In the genomic region with DNA sequence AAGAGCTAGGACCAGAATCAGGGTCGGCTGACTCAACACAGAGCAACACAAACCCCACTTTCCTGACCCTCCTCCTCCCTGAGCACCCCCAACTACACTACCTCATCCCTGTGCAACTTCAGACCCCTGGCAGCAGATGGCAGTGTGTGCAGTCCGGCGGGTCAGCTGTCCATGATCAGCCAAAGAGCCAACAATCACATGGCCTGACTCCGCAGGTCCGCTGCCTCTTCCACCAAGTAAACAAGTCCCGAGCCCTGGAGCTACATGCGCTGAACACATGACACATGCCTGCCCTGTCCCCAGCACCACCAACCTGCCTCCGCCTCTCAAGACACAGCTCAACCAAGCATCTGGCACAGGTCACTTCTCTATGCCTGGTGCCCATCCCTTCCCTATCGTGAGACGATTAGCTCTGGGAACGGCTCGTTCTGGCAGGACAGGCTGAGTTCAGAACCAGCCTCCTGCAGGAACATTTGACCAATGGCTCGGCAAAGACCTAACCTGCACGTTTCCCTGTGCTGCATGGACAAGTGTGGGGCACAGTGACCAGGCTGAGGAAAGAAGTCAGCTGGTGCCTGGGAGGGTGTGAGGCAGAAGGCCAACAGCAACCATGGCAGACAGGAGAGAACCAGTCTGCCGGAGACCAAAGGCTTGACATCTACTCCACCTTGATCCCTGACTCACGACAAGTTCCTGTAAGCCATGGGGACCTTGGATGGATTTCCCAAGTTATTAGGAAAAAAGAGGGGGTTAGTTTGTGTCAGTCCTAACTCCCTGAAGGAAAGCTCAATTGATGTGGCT, we compare ENCODE assay signal across 1 cellular context.
A peak's percentile ranks its signal among the peaks of the same experiment; 100 is the strongest.
TF ChIP-seq lines count a peak whose summit lies in the region.

No MANE protein-coding gene starts in this region.

TF ChIP-seq in K562, 482 proteins besides CTCF, POLR2A, EP300 and RAD21 (continued from another document and continues in another):
- TF ChIP-seq RAD51 (IDR thresholded peaks at IDR 0.05; ENCODE audit: borderline replicate concordance, low read depth), result peak; percentile 68; the same call in 1 of the 2 replicates
- TF ChIP-seq, protein P1, sequence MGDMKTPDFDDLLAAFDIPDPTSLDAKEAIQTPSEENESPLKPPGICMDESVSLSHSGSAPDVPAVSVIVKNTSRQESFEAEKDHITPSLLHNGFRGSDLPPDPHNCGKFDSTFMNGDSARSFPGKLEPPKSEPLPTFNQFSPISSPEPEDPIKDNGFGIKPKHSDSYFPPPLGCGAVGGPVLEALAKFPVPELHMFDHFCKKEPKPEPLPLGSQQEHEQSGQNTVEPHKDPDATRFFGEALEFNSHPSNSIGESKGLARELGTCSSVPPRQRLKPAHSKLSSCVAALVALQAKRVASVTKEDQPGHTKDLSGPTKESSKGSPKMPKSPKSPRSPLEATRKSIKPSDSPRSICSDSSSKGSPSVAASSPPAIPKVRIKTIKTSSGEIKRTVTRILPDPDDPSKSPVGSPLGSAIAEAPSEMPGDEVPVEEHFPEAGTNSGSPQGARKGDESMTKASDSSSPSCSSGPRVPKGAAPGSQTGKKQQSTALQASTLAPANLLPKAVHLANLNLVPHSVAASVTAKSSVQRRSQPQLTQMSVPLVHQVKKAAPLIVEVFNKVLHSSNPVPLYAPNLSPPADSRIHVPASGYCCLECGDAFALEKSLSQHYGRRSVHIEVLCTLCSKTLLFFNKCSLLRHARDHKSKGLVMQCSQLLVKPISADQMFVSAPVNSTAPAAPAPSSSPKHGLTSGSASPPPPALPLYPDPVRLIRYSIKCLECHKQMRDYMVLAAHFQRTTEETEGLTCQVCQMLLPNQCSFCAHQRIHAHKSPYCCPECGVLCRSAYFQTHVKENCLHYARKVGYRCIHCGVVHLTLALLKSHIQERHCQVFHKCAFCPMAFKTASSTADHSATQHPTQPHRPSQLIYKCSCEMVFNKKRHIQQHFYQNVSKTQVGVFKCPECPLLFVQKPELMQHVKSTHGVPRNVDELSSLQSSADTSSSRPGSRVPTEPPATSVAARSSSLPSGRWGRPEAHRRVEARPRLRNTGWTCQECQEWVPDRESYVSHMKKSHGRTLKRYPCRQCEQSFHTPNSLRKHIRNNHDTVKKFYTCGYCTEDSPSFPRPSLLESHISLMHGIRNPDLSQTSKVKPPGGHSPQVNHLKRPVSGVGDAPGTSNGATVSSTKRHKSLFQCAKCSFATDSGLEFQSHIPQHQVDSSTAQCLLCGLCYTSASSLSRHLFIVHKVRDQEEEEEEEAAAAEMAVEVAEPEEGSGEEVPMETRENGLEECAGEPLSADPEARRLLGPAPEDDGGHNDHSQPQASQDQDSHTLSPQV (IDR thresholded peaks at IDR 0.05), result peak; percentile 86
- TF ChIP-seq TOE1 (IDR thresholded peaks at IDR 0.05; ENCODE audit: borderline replicate concordance), result peak; percentile 58; the same call in 1 of the 2 replicates
- TF ChIP-seq TOE1 (CRISPR knock-in tag; IDR thresholded peaks at IDR 0.05; ENCODE audit: borderline replicate concordance, low read depth), result no peak
- no peak for TF ChIP-seq NFRKB (IDR thresholded peaks at IDR 0.05; ENCODE audit: low read depth)
- no peak for TF ChIP-seq SNIP1 (IDR thresholded peaks at IDR 0.05; ENCODE audit: low read depth)
- TF ChIP-seq ELF4 (CRISPR knock-in tag; IDR thresholded peaks at IDR 0.05), result peak; percentile 77; the same call in 1 of the 2 replicates
- TF ChIP-seq, protein P2, sequence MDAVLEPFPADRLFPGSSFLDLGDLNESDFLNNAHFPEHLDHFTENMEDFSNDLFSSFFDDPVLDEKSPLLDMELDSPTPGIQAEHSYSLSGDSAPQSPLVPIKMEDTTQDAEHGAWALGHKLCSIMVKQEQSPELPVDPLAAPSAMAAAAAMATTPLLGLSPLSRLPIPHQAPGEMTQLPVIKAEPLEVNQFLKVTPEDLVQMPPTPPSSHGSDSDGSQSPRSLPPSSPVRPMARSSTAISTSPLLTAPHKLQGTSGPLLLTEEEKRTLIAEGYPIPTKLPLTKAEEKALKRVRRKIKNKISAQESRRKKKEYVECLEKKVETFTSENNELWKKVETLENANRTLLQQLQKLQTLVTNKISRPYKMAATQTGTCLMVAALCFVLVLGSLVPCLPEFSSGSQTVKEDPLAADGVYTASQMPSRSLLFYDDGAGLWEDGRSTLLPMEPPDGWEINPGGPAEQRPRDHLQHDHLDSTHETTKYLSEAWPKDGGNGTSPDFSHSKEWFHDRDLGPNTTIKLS (IDR thresholded peaks at IDR 0.05; ENCODE audit: borderline replicate concordance, low read depth), result peak; percentile 20; the same call in 1 of the 2 replicates
- TF ChIP-seq SMARCA5 (IDR thresholded peaks at IDR 0.05), result peak; percentile 61; the same call in 1 of the 2 replicates
- no peak for TF ChIP-seq KLF16 (IDR thresholded peaks at IDR 0.05)
- TF ChIP-seq, protein P3, sequence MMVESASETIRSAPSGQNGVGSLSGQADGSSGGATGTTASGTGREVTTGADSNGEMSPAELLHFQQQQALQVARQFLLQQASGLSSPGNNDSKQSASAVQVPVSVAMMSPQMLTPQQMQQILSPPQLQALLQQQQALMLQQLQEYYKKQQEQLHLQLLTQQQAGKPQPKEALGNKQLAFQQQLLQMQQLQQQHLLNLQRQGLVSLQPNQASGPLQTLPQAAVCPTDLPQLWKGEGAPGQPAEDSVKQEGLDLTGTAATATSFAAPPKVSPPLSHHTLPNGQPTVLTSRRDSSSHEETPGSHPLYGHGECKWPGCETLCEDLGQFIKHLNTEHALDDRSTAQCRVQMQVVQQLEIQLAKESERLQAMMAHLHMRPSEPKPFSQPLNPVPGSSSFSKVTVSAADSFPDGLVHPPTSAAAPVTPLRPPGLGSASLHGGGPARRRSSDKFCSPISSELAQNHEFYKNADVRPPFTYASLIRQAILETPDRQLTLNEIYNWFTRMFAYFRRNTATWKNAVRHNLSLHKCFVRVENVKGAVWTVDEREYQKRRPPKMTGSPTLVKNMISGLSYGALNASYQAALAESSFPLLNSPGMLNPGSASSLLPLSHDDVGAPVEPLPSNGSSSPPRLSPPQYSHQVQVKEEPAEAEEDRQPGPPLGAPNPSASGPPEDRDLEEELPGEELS (CRISPR knock-in tag; IDR thresholded peaks at IDR 0.05; ENCODE audit: borderline replicate concordance), result no peak
- peak in 1 of 2 experiments; percentile 29; a peak in 1 of 4 replicates for TF ChIP-seq RCOR1 (IDR thresholded peaks at IDR 0.05; ENCODE audit: borderline replicate concordance in 1 of 2, low read depth in 2 of 2, low read length in 2 of 2)
- peak; percentile 81 for TF ChIP-seq ZNF263 (CRISPR knock-in tag; IDR thresholded peaks at IDR 0.05; ENCODE audit: borderline replicate concordance)
- TF ChIP-seq, protein P4, sequence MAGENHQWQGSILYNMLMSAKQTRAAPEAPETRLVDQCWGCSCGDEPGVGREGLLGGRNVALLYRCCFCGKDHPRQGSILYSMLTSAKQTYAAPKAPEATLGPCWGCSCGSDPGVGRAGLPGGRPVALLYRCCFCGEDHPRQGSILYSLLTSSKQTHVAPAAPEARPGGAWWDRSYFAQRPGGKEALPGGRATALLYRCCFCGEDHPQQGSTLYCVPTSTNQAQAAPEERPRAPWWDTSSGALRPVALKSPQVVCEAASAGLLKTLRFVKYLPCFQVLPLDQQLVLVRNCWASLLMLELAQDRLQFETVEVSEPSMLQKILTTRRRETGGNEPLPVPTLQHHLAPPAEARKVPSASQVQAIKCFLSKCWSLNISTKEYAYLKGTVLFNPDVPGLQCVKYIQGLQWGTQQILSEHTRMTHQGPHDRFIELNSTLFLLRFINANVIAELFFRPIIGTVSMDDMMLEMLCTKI (IDR thresholded peaks at IDR 0.05; ENCODE audit: partially characterized antibody), result no peak
- no peak for TF ChIP-seq ZNF347 (CRISPR knock-in tag; IDR thresholded peaks at IDR 0.05; ENCODE audit: low read depth)
- TF ChIP-seq EHMT2 (IDR thresholded peaks at IDR 0.05), result 0 out of 2 replicates have a peak, but pooled peaks have one; percentile 19
- TF ChIP-seq TRIM24 (IDR thresholded peaks at IDR 0.05), result peak in 1 of 2 experiments; percentile 40; a peak in 2 of 4 replicates
- peak; percentile 46 to 48; a peak in 2 of 4 replicates for TF ChIP-seq FOXA3 (CRISPR knock-in tag; conservative IDR thresholded peaks at IDR 0.05 in 1 of 2, IDR thresholded peaks at IDR 0.05 in 1 of 2)
- TF ChIP-seq, protein P5, sequence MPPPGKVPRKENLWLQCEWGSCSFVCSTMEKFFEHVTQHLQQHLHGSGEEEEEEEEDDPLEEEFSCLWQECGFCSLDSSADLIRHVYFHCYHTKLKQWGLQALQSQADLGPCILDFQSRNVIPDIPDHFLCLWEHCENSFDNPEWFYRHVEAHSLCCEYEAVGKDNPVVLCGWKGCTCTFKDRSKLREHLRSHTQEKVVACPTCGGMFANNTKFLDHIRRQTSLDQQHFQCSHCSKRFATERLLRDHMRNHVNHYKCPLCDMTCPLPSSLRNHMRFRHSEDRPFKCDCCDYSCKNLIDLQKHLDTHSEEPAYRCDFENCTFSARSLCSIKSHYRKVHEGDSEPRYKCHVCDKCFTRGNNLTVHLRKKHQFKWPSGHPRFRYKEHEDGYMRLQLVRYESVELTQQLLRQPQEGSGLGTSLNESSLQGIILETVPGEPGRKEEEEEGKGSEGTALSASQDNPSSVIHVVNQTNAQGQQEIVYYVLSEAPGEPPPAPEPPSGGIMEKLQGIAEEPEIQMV (tag; conservative IDR thresholded peaks at IDR 0.05; ENCODE audit: low read depth), result 0 out of 2 replicates have a peak, but pooled peaks have one; percentile 38
- no peak for TF ChIP-seq PHB (CRISPR knock-in tag; IDR thresholded peaks at IDR 0.05)
- TF ChIP-seq MTA1 (IDR thresholded peaks at IDR 0.05; ENCODE audit: borderline replicate concordance), result no peak
- TF ChIP-seq, protein P6, sequence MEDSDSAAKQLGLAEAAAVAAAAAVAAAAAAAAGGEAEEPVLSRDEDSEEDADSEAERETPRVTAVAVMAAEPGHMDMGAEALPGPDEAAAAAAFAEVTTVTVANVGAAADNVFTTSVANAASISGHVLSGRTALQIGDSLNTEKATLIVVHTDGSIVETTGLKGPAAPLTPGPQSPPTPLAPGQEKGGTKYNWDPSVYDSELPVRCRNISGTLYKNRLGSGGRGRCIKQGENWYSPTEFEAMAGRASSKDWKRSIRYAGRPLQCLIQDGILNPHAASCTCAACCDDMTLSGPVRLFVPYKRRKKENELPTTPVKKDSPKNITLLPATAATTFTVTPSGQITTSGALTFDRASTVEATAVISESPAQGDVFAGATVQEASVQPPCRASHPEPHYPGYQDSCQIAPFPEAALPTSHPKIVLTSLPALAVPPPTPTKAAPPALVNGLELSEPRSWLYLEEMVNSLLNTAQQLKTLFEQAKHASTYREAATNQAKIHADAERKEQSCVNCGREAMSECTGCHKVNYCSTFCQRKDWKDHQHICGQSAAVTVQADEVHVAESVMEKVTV (CRISPR knock-in tag; IDR thresholded peaks at IDR 0.05), result 0 out of 2 replicates have a peak, but pooled peaks have one; percentile 37
- no peak for TF ChIP-seq POLR3G (IDR thresholded peaks at IDR 0.05; ENCODE audit: extremely low read depth, insufficient read length, insufficient replicate concordance)
- TF ChIP-seq, protein P7, sequence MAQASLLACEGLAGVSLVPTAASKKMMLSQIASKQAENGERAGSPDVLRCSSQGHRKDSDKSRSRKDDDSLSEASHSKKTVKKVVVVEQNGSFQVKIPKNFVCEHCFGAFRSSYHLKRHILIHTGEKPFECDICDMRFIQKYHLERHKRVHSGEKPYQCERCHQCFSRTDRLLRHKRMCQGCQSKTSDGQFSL (CRISPR knock-in tag; IDR thresholded peaks at IDR 0.05), result peak; percentile 82
- TF ChIP-seq, protein P7 (tag; IDR thresholded peaks at IDR 0.05), result peak in 1 of 2 experiments; percentile 68; a peak in 1 of 4 replicates
- TF ChIP-seq FOXK2 (conservative IDR thresholded peaks at IDR 0.05 in 1 of 2, IDR thresholded peaks at IDR 0.05 in 1 of 2; ENCODE audit: low read depth in 2 of 2), result peak; percentile 91 to 96
- no peak for TF ChIP-seq ZNF551 (CRISPR knock-in tag; IDR thresholded peaks at IDR 0.05)
